In the genomic region with DNA sequence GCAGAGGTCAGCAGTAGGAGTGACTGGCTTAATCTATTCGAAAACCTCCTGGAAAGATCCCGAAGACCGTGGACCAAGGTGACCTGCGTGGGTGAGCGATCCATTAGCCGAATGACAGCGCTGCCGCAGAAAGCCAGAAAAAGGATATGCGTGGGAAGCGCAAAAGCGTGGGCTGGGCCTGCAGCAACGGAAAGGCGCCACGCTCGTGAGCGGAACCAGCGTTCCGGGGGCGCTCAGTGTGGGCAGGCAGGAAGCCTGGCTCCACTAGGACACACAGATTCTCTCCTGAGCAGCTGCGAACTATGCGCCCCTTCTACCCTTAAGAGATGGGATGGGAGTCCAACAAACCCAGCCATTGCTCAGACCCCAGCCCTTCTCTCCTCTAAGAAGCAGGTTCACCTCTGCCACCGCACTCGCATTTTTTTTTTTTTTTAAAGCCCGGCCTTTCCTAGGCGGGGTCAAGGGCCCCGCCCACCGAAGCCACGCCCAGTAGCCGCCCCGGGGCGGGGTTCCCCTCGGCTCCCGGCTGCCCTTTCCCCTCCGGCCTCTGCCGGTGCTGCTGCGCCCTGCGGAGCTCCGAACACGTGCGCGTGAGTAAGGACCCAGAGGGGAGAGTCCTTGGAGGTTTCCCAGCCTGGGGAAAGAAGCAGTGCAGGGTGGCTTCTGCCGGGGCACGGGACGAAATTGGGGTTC, we compare ENCODE assay signal across 8 cellular contexts. TPM values are rescaled to one million over a fixed set of nuclear protein-coding genes. Genes with fewer than 3 reads are reported as not detected.
A peak's percentile ranks its signal among the peaks of the same experiment; 100 is the strongest.
DNase-seq lines count a peak whose midpoint lies in the region; ATAC-seq and TF ChIP-seq lines count a peak whose summit lies in the region.

No MANE protein-coding gene starts in this region.

- CTCF ChIA-PET in PC-3 (lab: Charles Lee), result no interaction called here

- no peaks in the 10 kb centered on the region for H3F3A ChIP-seq in PC-3 (ENCODE audit: low read length, unreplicated experiment)

- WGBS in esophagus squamous epithelium, 2 donors, result 1% methylated on average over 16 to 31 of the region's 44 CpGs

- intact Hi-C loops in PC-3 (cut with micrococcal nuclease) (no loop called here), esophagus squamous epithelium (cut with DNase I) (no loop called here)

- peaks cover 28% of the 10 kb centered on the region for H4K20me1 ChIP-seq in PC-3 (ENCODE audit: low read length)

- H3K4me3 Mint-ChIP-seq in activated T-cell treated with anti-CD3 and anti-CD28 coated beads, Interleukin-2, amount 50 U/mL, for 4 hours, result peak overlapping the region; percentile 97
- H3K4me3 Mint-ChIP-seq in naive B cell, result peak overlapping the region; percentile 81 to 96 (median 91)
- peak overlapping the region; percentile 87 for H3K4me3 Mint-ChIP-seq in stimulated activated effector memory CD8-positive, alpha-beta T cell treated with anti-CD3 and anti-CD28 coated beads, Interleukin-12 subunit alpha, Interleukin-12 subunit beta, amount 100 ng/mL, for 72 hours

- H2AFZ ChIP-seq in PC-3 (ENCODE audit: low read length), result peak overlapping the region; percentile 77

- H3K36me3 ChIP-seq in PC-3 (ENCODE audit: low read depth, low read length), result peaks cover 28% of the 10 kb centered on the region; the same call in 1 of the 2 replicates
- H3K36me3 ChIP-seq in esophagus squamous epithelium, result peaks cover 3 to 16% (median 4%) of the 10 kb centered on the region in 3 donors

- POLR2A ChIA-PET in PC-3 (lab: Charles Lee; ENCODE audit: unreplicated experiment), result interaction anchor here (0.7 kb wide), 1 partner anchor 21 kb away, joined by 3 read pairs; no protein-coding TSS in a partner anchor

- peak overlapping the region; percentile 100 for H3K4me2 ChIP-seq in PC-3 (ENCODE audit: low read length)

- peak overlapping the region; percentile 84 to 98 (median 96) for H3K27ac Mint-ChIP-seq in naive B cell
- H3K27ac Mint-ChIP-seq in stimulated activated effector memory CD8-positive, alpha-beta T cell treated with anti-CD3 and anti-CD28 coated beads, Interleukin-12 subunit alpha, Interleukin-12 subunit beta, amount 100 ng/mL, for 72 hours, result peak overlapping the region; percentile 92

- H3K4me3 ChIP-seq in PC-3 (ENCODE audit: low read length) (peak overlapping the region; percentile 100), esophagus squamous epithelium (peak overlapping the region; percentile 48 to 65 (median 60))

- no peak for TF ChIP-seq CTCF in GM20000 (IDR thresholded peaks at IDR 0.05; ENCODE audit: extremely low read depth, missing control alignments)
- TF ChIP-seq CTCF in PC-3 (conservative IDR thresholded peaks at IDR 0.05; ENCODE audit: low read depth, low read length), result no peak
- peak in 3 of 6 experiments; percentile 15 to 23 (median 22) for TF ChIP-seq CTCF in esophagus squamous epithelium (IDR thresholded peaks at IDR 0.05)

- BruUV-seq in PC-3 (replicated peaks; lab: Mats Ljungman, UMichigan), result TSS peak; percentile 77

- H3K36me3 Mint-ChIP-seq in activated T-cell treated with anti-CD3 and anti-CD28 coated beads, Interleukin-2, amount 50 U/mL, for 4 hours (ENCODE audit: insufficient read depth), result peaks cover 29% of the 10 kb centered on the region
- H3K36me3 Mint-ChIP-seq in naive B cell, result no peaks in the 10 kb centered on the region
- H3K36me3 Mint-ChIP-seq in stimulated activated effector memory CD8-positive, alpha-beta T cell treated with anti-CD3 and anti-CD28 coated beads, Interleukin-12 subunit alpha, Interleukin-12 subunit beta, amount 100 ng/mL, for 72 hours, result peaks cover 60% of the 10 kb centered on the region

- DNase-seq in DMS114 treated with DMSO at 0.1 percent for 48 hours (lab: John Stamatoyannopoulos, UW; ENCODE audit: unreplicated experiment) (peak; percentile 61), GM20000 (ENCODE audit: low spot score) (peak; percentile 94), HS-27A (ENCODE audit: low read depth) (peak; percentile 29), PC-3 (peak; percentile 90), esophagus squamous epithelium (lab: John Stamatoyannopoulos, UW) (peak; percentile 37), naive B cell (peak; percentile 90)
- peak; percentile 84 for DNase-seq in activated T-cell treated with anti-CD3 and anti-CD28 coated beads, Interleukin-2, amount 50 U/mL, for 4 hours
- peak; percentile 89 to 96 for DNase-seq in stimulated activated effector memory CD8-positive, alpha-beta T cell treated with anti-CD3 and anti-CD28 coated beads, Interleukin-12 subunit alpha, Interleukin-12 subunit beta, amount 100 ng/mL, for 72 hours (ENCODE audit: low spot score in 2 of 2)

- H3K27me3 Mint-ChIP-seq in activated T-cell treated with anti-CD3 and anti-CD28 coated beads, Interleukin-2, amount 50 U/mL, for 4 hours (ENCODE audit: low read depth), result no peaks in the 10 kb centered on the region
- H3K27me3 Mint-ChIP-seq in naive B cell, result no peaks in the 10 kb centered on the region

- H3K27me3 ChIP-seq in PC-3 (ENCODE audit: low read length) (no peaks in the 10 kb centered on the region), esophagus squamous epithelium (no peaks in the 10 kb centered on the region)

- no peaks in the 10 kb centered on the region for H3K9me2 ChIP-seq in PC-3 (replicated peaks; ENCODE audit: low read length)

- ATAC-seq in PC-3, result peak; percentile 76
- peak; percentile 92 to 96 for ATAC-seq in activated T-cell treated with anti-CD3 and anti-CD28 coated beads, Interleukin-2, amount 50 U/mL, for 4 hours
- ATAC-seq in naive B cell (ENCODE audit: low read depth in 2 of 2), result peak; percentile 92 to 94
- ATAC-seq in stimulated activated effector memory CD8-positive, alpha-beta T cell treated with anti-CD3 and anti-CD28 coated beads, Interleukin-12 subunit alpha, Interleukin-12 subunit beta, amount 100 ng/mL, for 72 hours, result peak; percentile 92

- no peaks in the 10 kb centered on the region for H3K9me3 Mint-ChIP-seq in activated T-cell treated with anti-CD3 and anti-CD28 coated beads, Interleukin-2, amount 50 U/mL, for 4 hours
- no peaks in the 10 kb centered on the region for H3K9me3 Mint-ChIP-seq in naive B cell
- H3K9me3 Mint-ChIP-seq in stimulated activated effector memory CD8-positive, alpha-beta T cell treated with anti-CD3 and anti-CD28 coated beads, Interleukin-12 subunit alpha, Interleukin-12 subunit beta, amount 100 ng/mL, for 72 hours, result no peaks in the 10 kb centered on the region

- H3K9me3 ChIP-seq in PC-3 (ENCODE audit: low read length) (no peaks in the 10 kb centered on the region), esophagus squamous epithelium (no peaks in the 10 kb centered on the region)

- peaks cover 52% of the 10 kb centered on the region for H3K79me2 ChIP-seq in PC-3 (ENCODE audit: low read length)

- peak overlapping the region; percentile 87 for H3K27ac ChIP-seq in PC-3 (ENCODE audit: low read length)
- H3K27ac ChIP-seq in esophagus squamous epithelium, result peak overlapping the region; percentile 68 to 92 (median 88)

- peak in 1 of 4 donors; percentile 58 for TF ChIP-seq POLR2A in esophagus squamous epithelium (IDR thresholded peaks at IDR 0.05)

- H3K4me1 ChIP-seq in PC-3 (ENCODE audit: insufficient read depth, low read length) (peaks cover 51% of the 10 kb centered on the region), esophagus squamous epithelium (peaks cover 23 to 91% (median 49%) of the 10 kb centered on the region in 3 donors)

- H3K9ac ChIP-seq in PC-3 (ENCODE audit: low read length), result peak overlapping the region; percentile 100

- peaks cover 42% of the 10 kb centered on the region for H3K4me1 Mint-ChIP-seq in activated T-cell treated with anti-CD3 and anti-CD28 coated beads, Interleukin-2, amount 50 U/mL, for 4 hours (ENCODE audit: low read depth)
- H3K4me1 Mint-ChIP-seq in naive B cell, result peaks cover 38 to 55% (median 49%) of the 10 kb centered on the region in 3 donors
- peaks cover 41% of the 10 kb centered on the region for H3K4me1 Mint-ChIP-seq in stimulated activated effector memory CD8-positive, alpha-beta T cell treated with anti-CD3 and anti-CD28 coated beads, Interleukin-12 subunit alpha, Interleukin-12 subunit beta, amount 100 ng/mL, for 72 hours

RNA-seq across cellular contexts. Expression of gene MATR3, which starts 19.8 kb away (rescaled TPM):
- total RNA-seq in PC-3 (2014; rRNA removed), result 139 and 162 TPM in 2 replicates
- 100 to 1,000 TPM; 201 to 208 (median 202) TPM for total RNA-seq in activated T-cell treated with anti-CD3 and anti-CD28 coated beads, Interleukin-2, amount 50 U/mL, for 4 hours
- total RNA-seq in esophagus squamous epithelium, result 100 to 1,000 TPM; 103 to 185 (median 147) TPM
- polyA plus RNA-seq in naive B cell (ENCODE audit: low read depth in 6 of 6), result 100 to 1,000 TPM; 370 to 439 (median 392) TPM

Comparison
In these comparisons a context has a peak if more than half of its experiments do, and no peak if none do; other contexts are left out.
1. Peak in every context shown above with its lines: DNase-seq, ATAC-seq, H3K4me3 ChIP-seq and H3K27ac ChIP-seq.
2. DNase-seq: peak in every context shown above with its lines; median percentile 94 in GM20000; 92 in stimulated activated effector memory CD8-positive, alpha-beta T cell treated with anti-CD3 and anti-CD28 coated beads, Interleukin-12 subunit alpha, Interleukin-12 subunit beta, amount 100 ng/mL, for 72 hours; 90 in PC-3; 90 in naive B cell; 84 in activated T-cell treated with anti-CD3 and anti-CD28 coated beads, Interleukin-2, amount 50 U/mL, for 4 hours; 61 in DMS114 treated with DMSO at 0.1 percent for 48 hours; 37 in esophagus squamous epithelium; 29 in HS-27A.